In genomic region chr11:85464283-85464682, GRCh38 we compare ENCODE assay signal across 20 cellular contexts.
DNase-seq lines count a peak whose midpoint lies in the region; TF ChIP-seq lines count a peak whose summit lies in the region.
"Had no signal": no experiment of that assay in that cellular context is flagged by ENCODE, and none has a peak within 500 bp of the region (broad histone marks: within the 10 kb centered on the region; RNA-seq: fewer than 3 reads in every experiment).

No MANE protein-coding gene starts in this region.

- dilution Hi-C loops in mammary epithelial cell (cut with HindIII; ENCODE audit: low sequenced_read_pairs): no loop called here

- CTCF ChIA-PET in MCF 10A (lab: Yijun Ruan, JAX) (no interaction called here), mammary epithelial cell (lab: Charles Lee; ENCODE audit: low non-redundant PET) (no interaction called here)

- H3K36me3 ChIP-seq in mammary epithelial cell (ENCODE audit: insufficient read depth, low read length): no peaks in the 10 kb centered on the region
- H3K36me3 ChIP-seq: prostate gland, spleen, vagina had no signal

- H3K27ac ChIP-seq in mammary epithelial cell (ENCODE audit: insufficient read depth, low read depth, low read length): no peak overlapping the region
- H3K27ac ChIP-seq in VCaP: no peak overlapping the region
- H3K27ac ChIP-seq: prostate gland, spleen, vagina had no signal

- H3K27ac Mint-ChIP-seq in MCF 10A (ENCODE audit: low read depth, unreplicated experiment): no peak overlapping the region
- H3K27ac Mint-ChIP-seq: CD4-positive, alpha-beta memory T cell; T-cell had no signal

- H4K20me1 ChIP-seq in mammary epithelial cell (ENCODE audit: insufficient read depth, low read length): no peaks in the 10 kb centered on the region

- no peak overlapping the region for H3K9ac ChIP-seq in mammary epithelial cell (ENCODE audit: insufficient read depth, low read length)

- peaks cover 14% of the 10 kb centered on the region for H3K9me3 Mint-ChIP-seq in MCF 10A (ENCODE audit: unreplicated experiment)

- no peak for TF ChIP-seq CTCF in MCF 10A (IDR thresholded peaks at IDR 0.05; ENCODE audit: unreplicated experiment)
- TF ChIP-seq CTCF in mammary epithelial cell (conservative IDR thresholded peaks at IDR 0.05 in 1 of 2, IDR thresholded peaks at IDR 0.05 in 1 of 2; ENCODE audit: extremely low read depth in 1 of 2, insufficient read depth in 1 of 2, low read depth in 1 of 2, low read length in 2 of 2): no peak
- TF ChIP-seq CTCF in VCaP (conservative IDR thresholded peaks at IDR 0.05): peak; percentile 70

- DNase-seq in MCF 10A (ENCODE audit: unreplicated experiment) (peak; percentile 6), mammary epithelial cell (no peak), KBM-7 (peak; percentile 25), pons (ENCODE audit: low spot score) (peak; percentile 25), posterior vena cava (ENCODE audit: low spot score) (no peak), NCI-H187 treated with DMSO at 0.1 percent for 48 hours (lab: John Stamatoyannopoulos, UW) (no peak), superior temporal gyrus (ENCODE audit: extremely low spot score) (no peak)
- DNase-seq: activated gamma-delta T cell treated with Interleukin-2 at 50 U/mL for 16 hours; CD4-positive, alpha-beta memory T cell; DMS79 treated with DMSO at 0.1 percent for 48 hours; KG1; kidney; NCI-H1105; NCI-H2171 treated with DMSO at 0.1 percent for 48 hours; NK-92 treated with Interleukin-12 subunit alpha and Interleukin-12 subunit beta, amount 100 ng/mL, for 24 hours; spleen; T-cell had no signal

- H3K4me1 Mint-ChIP-seq in MCF 10A (ENCODE audit: insufficient read depth, unreplicated experiment): no peaks in the 10 kb centered on the region
- H3K4me1 Mint-ChIP-seq: CD4-positive, alpha-beta memory T cell; T-cell had no signal

- WGBS in mammary epithelial cell (ENCODE audit: low coverage, missing lambda C conversion rate): 63% methylated on average over 2 of the region's 2 CpGs

- no peaks in the 10 kb centered on the region for H3K79me2 ChIP-seq in mammary epithelial cell (ENCODE audit: insufficient read depth, low read length)

- no peaks in the 10 kb centered on the region for H3K9me3 ChIP-seq in mammary epithelial cell (replicated peaks; ENCODE audit: insufficient read depth, low read length)
- H3K9me3 ChIP-seq: prostate gland, vagina had no signal

- no peak overlapping the region for H3K4me3 ChIP-seq in mammary epithelial cell (replicated peaks in 1 of 3; ENCODE audit: insufficient read depth in 1 of 3, low read depth in 2 of 3, low read length in 3 of 3)
- H3K4me3 ChIP-seq: prostate gland, spleen, vagina had no signal

- no peaks in the 10 kb centered on the region for H3K36me3 Mint-ChIP-seq in MCF 10A (ENCODE audit: insufficient read depth, unreplicated experiment)
- H3K36me3 Mint-ChIP-seq: T-cell had no signal

- no peak overlapping the region for H3K4me2 ChIP-seq in mammary epithelial cell (ENCODE audit: insufficient read depth, low read depth, low read length)

- no peak overlapping the region for H2AFZ ChIP-seq in mammary epithelial cell (ENCODE audit: low read depth, low read length)

- H3K4me1 ChIP-seq in mammary epithelial cell (ENCODE audit: insufficient read depth, low read length): no peaks in the 10 kb centered on the region
- H3K4me1 ChIP-seq: prostate gland, spleen, vagina had no signal

- intact Hi-C loops in MCF 10A (cut with micrococcal nuclease): no loop called here
- intact Hi-C loops in mammary epithelial cell (cut with micrococcal nuclease): no loop called here
- intact Hi-C loops in posterior vena cava (cut with DNase I): no loop called here

- H3K4me3 Mint-ChIP-seq in MCF 10A (ENCODE audit: unreplicated experiment): no peak overlapping the region
- H3K4me3 Mint-ChIP-seq: T-cell had no signal

- H3K27me3 Mint-ChIP-seq in MCF 10A (ENCODE audit: insufficient read depth, unreplicated experiment): no peaks in the 10 kb centered on the region
- H3K27me3 Mint-ChIP-seq: CD4-positive, alpha-beta memory T cell; T-cell had no signal

- BruUV-seq in MCF 10A (replicated peaks; lab: Mats Ljungman, UMichigan) (no TSS peak), mammary epithelial cell (replicated peaks; lab: Mats Ljungman, UMichigan) (no TSS peak)

- no peaks in the 10 kb centered on the region for H3K27me3 ChIP-seq in mammary epithelial cell (ENCODE audit: insufficient read depth, low read length)
- H3K27me3 ChIP-seq: spleen, vagina had no signal

- POLR2A ChIA-PET in MCF 10A (lab: Yijun Ruan, JAX): no interaction called here

- in situ Hi-C loops in mammary epithelial cell (cut with MboI; ENCODE audit: low sequenced_read_pairs in 2 of 2) (no loop called here), KBM-7 (cut with MboI; ENCODE audit: low pct_unique_long_range_greater_than_20kb, low sequenced_read_pairs) (no loop called here)

Comparison
In these comparisons a context has a peak if more than half of its experiments do, and no peak if none do; other contexts are left out.
1. DNase-seq: peak in MCF 10A (single experiment), KBM-7 (single experiment) and pons (single experiment); none in mammary epithelial cell (single experiment), posterior vena cava (single experiment), NCI-H187 treated with DMSO at 0.1 percent for 48 hours (single experiment) and superior temporal gyrus (single experiment).